Comparison of ENCODE assay signal across 17 cellular contexts in genomic region chr12:71085575-71085974, GRCh38.
DNase-seq lines count a peak whose midpoint lies in the region; ATAC-seq and TF ChIP-seq lines count a peak whose summit lies in the region.
"Had no signal": no experiment of that assay in that cellular context is flagged by ENCODE, and none has a peak within 500 bp of the region (broad histone marks: within the 10 kb centered on the region; RNA-seq: fewer than 3 reads in every experiment).

No MANE protein-coding gene starts in this region.

- no peaks in the 10 kb centered on the region for H4K20me1 ChIP-seq in PC-3 (ENCODE audit: low read length)
- H4K20me1 ChIP-seq: BLaER1 had no signal

- peaks cover 15% of the 10 kb centered on the region for H3K4me1 ChIP-seq in PC-3 (ENCODE audit: insufficient read depth, low read length)
- H3K4me1 ChIP-seq: BLaER1, Caco-2 had no signal

- POLR2A ChIA-PET in PC-3 (lab: Charles Lee; ENCODE audit: unreplicated experiment): no interaction called here

- peak overlapping the region; percentile 58 for H3K27ac ChIP-seq in PC-3 (ENCODE audit: low read length)
- H3K27ac ChIP-seq: BLaER1 had no signal

- no peak overlapping the region for H2AFZ ChIP-seq in PC-3 (ENCODE audit: low read length)
- H2AFZ ChIP-seq: GM23338 had no signal

- H3K4me3 ChIP-seq in PC-3 (ENCODE audit: low read length) (no peak overlapping the region), cardiac fibroblast (replicated peaks in 1 of 2; ENCODE audit: low read depth in 2 of 2, low read length in 2 of 2) (no peak overlapping the region), fibroblast of the aortic adventitia (ENCODE audit: low read depth, low read length) (no peak overlapping the region)
- H3K4me3 ChIP-seq: BLaER1, GM23338 had no signal

- H3K27me3 ChIP-seq in PC-3 (ENCODE audit: low read length): no peaks in the 10 kb centered on the region
- H3K27me3 ChIP-seq: BLaER1 had no signal

- peak; percentile 73 for ATAC-seq in PC-3
- ATAC-seq in GM19324 (IDR thresholded peaks at IDR 0.05; ENCODE audit: low FRiP score, unreplicated experiment): no peak
- ATAC-seq in GM19035 (IDR thresholded peaks at IDR 0.05; ENCODE audit: unreplicated experiment): no peak
- ATAC-seq in GM21367 (IDR thresholded peaks at IDR 0.05; ENCODE audit: unreplicated experiment): no peak
- no peak for ATAC-seq in HG03139 (IDR thresholded peaks at IDR 0.05; ENCODE audit: unreplicated experiment)
- ATAC-seq: GM23338 had no signal

- no TSS peak for BruUV-seq in PC-3 (replicated peaks; lab: Mats Ljungman, UMichigan)

- no peaks in the 10 kb centered on the region for H3F3A ChIP-seq in PC-3 (ENCODE audit: low read length, unreplicated experiment)

- TF ChIP-seq CTCF in PC-3 (conservative IDR thresholded peaks at IDR 0.05; ENCODE audit: low read depth, low read length) (no peak), cardiac fibroblast (IDR thresholded peaks at IDR 0.05; ENCODE audit: low read depth, low read length) (no peak), fibroblast of the aortic adventitia (IDR thresholded peaks at IDR 0.05; ENCODE audit: insufficient read depth, low read length) (no peak)

- no peaks in the 10 kb centered on the region for H3K79me2 ChIP-seq in PC-3 (ENCODE audit: low read length)

- CTCF ChIA-PET in PC-3 (lab: Charles Lee): no interaction called here

- H3K9me2 ChIP-seq in PC-3 (replicated peaks; ENCODE audit: low read length): no peaks in the 10 kb centered on the region

- no peaks in the 10 kb centered on the region for H3K36me3 ChIP-seq in PC-3 (ENCODE audit: low read depth, low read length)
- H3K36me3 ChIP-seq: BLaER1 had no signal

- H3K9me3 ChIP-seq in PC-3 (ENCODE audit: low read length): no peaks in the 10 kb centered on the region
- H3K9me3 ChIP-seq: BLaER1, Caco-2 had no signal

- DNase-seq in HS-5 (ENCODE audit: low read depth) (peak; percentile 9), PC-3 (peak; percentile 70), cardiac fibroblast (ENCODE audit: low read depth in 2 of 2) (peak; percentile 25 to 29), fibroblast of the aortic adventitia (ENCODE audit: low read depth) (peak; percentile 35)
- DNase-seq: 8988T; AML-193; Caco-2; CD8-positive, alpha-beta memory T cell; DND-41; GDM1; H7 had no signal

- intact Hi-C loops in PC-3 (cut with micrococcal nuclease): no loop called here

- H3K4me2 ChIP-seq in PC-3 (ENCODE audit: low read length): peak overlapping the region; percentile 50
- H3K4me2 ChIP-seq: BLaER1, GM23338 had no signal

- peak overlapping the region; percentile 10; the same call in 1 of the 2 replicates for H3K9ac ChIP-seq in PC-3 (ENCODE audit: low read length)
- H3K9ac ChIP-seq: BLaER1 had no signal

Comparison
In these comparisons a context has a peak if more than half of its experiments do, and no peak if none do; other contexts are left out.
1. DNase-seq: peak in every context shown above with its lines; median percentile 70 in PC-3; 35 in fibroblast of the aortic adventitia; 27 in cardiac fibroblast; 9 in HS-5.